In the genomic region with DNA sequence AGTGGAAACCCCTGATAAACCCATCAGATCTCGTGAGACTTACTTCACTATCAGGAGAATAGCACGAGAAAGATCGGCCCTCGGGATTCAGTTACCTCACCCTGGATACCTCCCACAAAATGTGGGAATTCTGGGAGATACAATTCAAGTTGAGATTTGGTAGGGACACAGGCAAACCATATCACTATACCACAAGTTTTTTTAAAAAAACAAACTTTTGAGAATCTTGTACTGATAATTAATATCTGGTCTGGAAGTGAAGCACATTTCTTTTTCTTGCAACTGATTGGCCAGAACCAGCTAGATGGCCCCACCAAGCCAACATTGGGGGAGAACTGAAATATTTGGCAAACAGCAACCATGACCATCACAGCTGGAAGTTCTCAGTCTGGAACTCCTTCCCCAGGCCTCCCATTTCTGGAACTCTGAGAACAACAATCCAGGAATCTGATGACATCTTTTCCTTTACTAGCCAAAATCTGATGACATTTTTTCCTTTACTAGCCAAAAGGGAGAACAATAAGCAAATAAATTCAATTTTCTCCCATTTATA, we compare ENCODE assay signal across 15 cellular contexts.
"Had no signal": no experiment of that assay in that cellular context is flagged by ENCODE, and none has a peak within 500 bp of the region (broad histone marks: within the 10 kb centered on the region; RNA-seq: fewer than 3 reads in every experiment).

No MANE protein-coding gene starts in this region.

- ATAC-seq: activated naive CD4-positive, alpha-beta T cell treated with anti-CD3 and anti-CD28 coated beads, Interleukin-2, amount 50 U/mL, for 72 hours; effector memory CD8-positive, alpha-beta T cell had no signal

- DNase-seq: activated CD4-positive, alpha-beta T cell treated with anti-CD3 and anti-CD28 coated beads, Interleukin-2, amount 50 U/mL, for 4 hours; activated gamma-delta T cell treated with Interleukin-2 at 50 U/mL for 16 hours; activated T-cell treated with anti-CD3 and anti-CD28 coated beads for 4 hours; effector memory CD8-positive, alpha-beta T cell; immature natural killer cell; lower lobe of right lung; stimulated activated CD4-positive, alpha-beta T cell treated with anti-CD3 and anti-CD28 coated beads, Interleukin-12 subunit alpha, Interleukin-12 subunit beta, amount 100 ng/mL, for 4 hours; stimulated activated CD4-positive, alpha-beta T cell treated with anti-CD3 and anti-CD28 coated beads, Interleukin-1b, Interleukin-23, amount 100 ng/mL, for 48 hours; stimulated activated CD8-positive, alpha-beta memory T cell treated with anti-CD3 and anti-CD28 coated beads, Interleukin-4, amount 100 ng/mL, for 48 hours; stimulated activated naive CD4-positive, alpha-beta T cell treated with Interleukin-2 at 50 U/mL for 16 hours; substantia nigra; tibial artery had no signal

- H3K27me3 ChIP-seq: cardiac muscle cell, tibial artery, vagina had no signal

- H3K27ac ChIP-seq: cardiac muscle cell, lower lobe of right lung, tibial artery, vagina had no signal

- H3K36me3 ChIP-seq: cardiac muscle cell, lower lobe of right lung, tibial artery, vagina had no signal

- H3K4me3 ChIP-seq: cardiac muscle cell, lower lobe of right lung, tibial artery, vagina had no signal

- H3K9me3 ChIP-seq: lower lobe of right lung, tibial artery, vagina had no signal

- H3K4me1 ChIP-seq: lower lobe of right lung, tibial artery, vagina had no signal
